ENCODE assay signal across 12 cellular contexts in the genomic region with DNA sequence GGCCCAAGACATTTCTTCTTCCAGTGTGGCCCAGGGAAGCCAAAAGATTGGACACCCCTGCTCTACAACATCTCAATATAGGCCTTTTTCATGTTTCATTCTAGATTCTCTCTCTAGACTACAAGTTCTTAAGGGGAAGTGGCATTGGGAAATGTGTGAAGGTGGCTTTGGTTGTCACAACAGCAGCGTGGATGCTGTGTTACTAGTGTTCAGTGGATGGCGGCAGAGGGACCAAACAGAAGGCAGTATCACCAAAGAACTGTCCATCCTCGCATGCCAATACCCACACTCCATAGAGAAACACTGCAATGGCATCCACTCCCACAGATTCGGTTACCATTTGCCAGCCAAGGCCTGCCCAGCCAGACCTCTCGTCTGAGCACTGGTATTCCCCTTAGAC. TPM values are rescaled to one million over a fixed set of nuclear protein-coding genes. Genes with fewer than 3 reads are reported as not detected.
DNase-seq lines count a peak whose midpoint lies in the region; ATAC-seq and TF ChIP-seq lines count a peak whose summit lies in the region.
"Had no signal": no experiment of that assay in that cellular context is flagged by ENCODE, and none has a peak within 500 bp of the region (broad histone marks: within the 10 kb centered on the region; RNA-seq: fewer than 3 reads in every experiment).

No MANE protein-coding gene starts in this region.

- intact Hi-C loops in activated CD4-positive, alpha-beta T cell treated with anti-CD3 and anti-CD28 coated beads, Interleukin-2, amount 10 ng/mL, durations not matched to agents 24 days and 14 days (cut with micrococcal nuclease), result loop anchor here (1.0 kb wide), 1 partner anchor 26 kb away; no protein-coding TSS in a partner anchor
- intact Hi-C loops in activated B cell treated with CpG ODN at 0.5 μM for 24 hours (cut with micrococcal nuclease), result loop anchor here (1.0 to 2.0 kb wide), 3 partner anchors 33 to 119 kb away; a partner anchor contains a TSS
- intact Hi-C loops in aorta (cut with DNase I), result no loop called here
- intact Hi-C loops in thyroid gland (cut with DNase I), result loop anchor here (10.0 kb wide), 1 partner anchor 59 kb away; a partner anchor contains a TSS

- H3K27ac Mint-ChIP-seq in activated CD4-positive, alpha-beta T cell treated with anti-CD3 and anti-CD28 coated beads, Interleukin-2, amount 10 ng/mL, durations not matched to agents 24 days and 14 days, result peak overlapping the region; percentile 91
- peak overlapping the region; percentile 94 for H3K27ac Mint-ChIP-seq in activated B cell treated with CpG ODN at 0.5 μM for 24 hours

- H3K36me3 Mint-ChIP-seq in activated CD4-positive, alpha-beta T cell treated with anti-CD3 and anti-CD28 coated beads, Interleukin-2, amount 10 ng/mL, durations not matched to agents 24 days and 14 days (ENCODE audit: low read depth), result peaks cover 12% of the 10 kb centered on the region
- no peaks in the 10 kb centered on the region for H3K36me3 Mint-ChIP-seq in activated B cell treated with CpG ODN at 0.5 μM for 24 hours (ENCODE audit: low read depth)

- peaks cover 2% of the 10 kb centered on the region for H3K27me3 Mint-ChIP-seq in activated CD4-positive, alpha-beta T cell treated with anti-CD3 and anti-CD28 coated beads, Interleukin-2, amount 10 ng/mL, durations not matched to agents 24 days and 14 days
- no peaks in the 10 kb centered on the region for H3K27me3 Mint-ChIP-seq in activated B cell treated with CpG ODN at 0.5 μM for 24 hours

- peak; percentile 73 for DNase-seq in activated CD4-positive, alpha-beta T cell treated with anti-CD3 and anti-CD28 coated beads, Interleukin-2, amount 10 ng/mL, durations not matched to agents 24 days and 14 days
- DNase-seq in activated CD4-positive, alpha-beta T cell treated with anti-CD3 and anti-CD28 coated beads for 4 hours, result no peak
- peak; percentile 71 for DNase-seq in Karpas-422
- no peak for DNase-seq in activated B cell treated with CpG ODN at 0.5 μM for 24 hours
- no peak for DNase-seq in dedifferentiated amniotic fluid mesenchymal stem cell (ENCODE audit: extremely low spot score)
- DNase-seq in aorta, result no peak
- DNase-seq in thyroid gland, result no peak
- DNase-seq: GM23248, head of caudate nucleus, NCI-H146 had no signal

- H3K27ac ChIP-seq in Karpas-422 (ENCODE audit: low read length), result no peak overlapping the region
- peak overlapping the region; percentile 94 for H3K27ac ChIP-seq in neutrophil
- H3K27ac ChIP-seq in aorta (ENCODE audit: low read depth in 1 of 2, low read length in 2 of 2), result no peak overlapping the region
- no peak overlapping the region for H3K27ac ChIP-seq in thyroid gland
- H3K27ac ChIP-seq: GM23248 had no signal

- H3K4me3 ChIP-seq in Karpas-422 (ENCODE audit: low read length) (no peak overlapping the region), neutrophil (ENCODE audit: low read depth in 1 of 2, low read length in 1 of 2) (peak overlapping the region; percentile 22 to 49), aorta (ENCODE audit: low read length in 2 of 2) (no peak overlapping the region), thyroid gland (replicated peaks in 1 of 3) (no peak overlapping the region)
- H3K4me3 ChIP-seq: GM23248, skin epidermis had no signal

- no peaks in the 10 kb centered on the region for H3K9me2 ChIP-seq in Karpas-422 (replicated peaks; ENCODE audit: insufficient read depth, low read length)

- no peaks in the 10 kb centered on the region for H3K79me2 ChIP-seq in Karpas-422 (ENCODE audit: low read length)

- H3K36me3 ChIP-seq in Karpas-422 (ENCODE audit: insufficient read depth, low read length) (no peaks in the 10 kb centered on the region), neutrophil (no peaks in the 10 kb centered on the region), aorta (ENCODE audit: control insufficient read depth in 1 of 2, insufficient read depth in 2 of 2, low read length in 1 of 2) (no peaks in the 10 kb centered on the region), thyroid gland (no peaks in the 10 kb centered on the region)

- peak overlapping the region; percentile 70 for H3K4me3 Mint-ChIP-seq in activated CD4-positive, alpha-beta T cell treated with anti-CD3 and anti-CD28 coated beads, Interleukin-2, amount 10 ng/mL, durations not matched to agents 24 days and 14 days
- peak overlapping the region; percentile 73 for H3K4me3 Mint-ChIP-seq in activated B cell treated with CpG ODN at 0.5 μM for 24 hours

- POLR2A ChIA-PET in activated B cell treated with CpG ODN at 0.5 μM for 24 hours (lab: Charles Lee), result interaction anchor here (0.6 to 2.8 kb wide), 9 partner anchors 24 to 163 kb away, joined by 3 to 27 read pairs (median 4); a partner anchor contains a TSS

- no peak for TF ChIP-seq POLR2A in thyroid gland (IDR thresholded peaks at IDR 0.05)

- H3K9me3 ChIP-seq in Karpas-422 (ENCODE audit: low read length) (no peaks in the 10 kb centered on the region), neutrophil (no peaks in the 10 kb centered on the region), aorta (ENCODE audit: control insufficient read depth, low read length) (no peaks in the 10 kb centered on the region), thyroid gland (no peaks in the 10 kb centered on the region)

- ATAC-seq in activated B cell treated with CpG ODN at 0.5 μM for 24 hours (ENCODE audit: low read depth) (peak; percentile 16), aorta (ENCODE audit: low FRiP score) (no peak)

- H3K4me1 ChIP-seq in Karpas-422 (ENCODE audit: low read length) (peaks cover 30% of the 10 kb centered on the region), neutrophil (ENCODE audit: control insufficient read depth in 1 of 2, insufficient read depth in 1 of 2, low read depth in 1 of 2, low read length in 1 of 2) (peaks cover 46 to 55% of the 10 kb centered on the region in 2 experiments), aorta (ENCODE audit: control insufficient read depth in 1 of 2, insufficient read depth in 2 of 2, low read length in 2 of 2) (no peaks in the 10 kb centered on the region), thyroid gland (peaks cover 0 to 7% of the 10 kb centered on the region in 2 donors)

- H4K20me1 ChIP-seq in Karpas-422 (ENCODE audit: insufficient read depth, low read depth, low read length), result no peaks in the 10 kb centered on the region

- H3K9me3 Mint-ChIP-seq in activated CD4-positive, alpha-beta T cell treated with anti-CD3 and anti-CD28 coated beads, Interleukin-2, amount 10 ng/mL, durations not matched to agents 24 days and 14 days, result peaks cover 18% of the 10 kb centered on the region
- H3K9me3 Mint-ChIP-seq in activated B cell treated with CpG ODN at 0.5 μM for 24 hours, result peaks cover 4% of the 10 kb centered on the region

- peak overlapping the region; percentile 79; the same call in 1 of the 2 replicates for H2AFZ ChIP-seq in Karpas-422 (ENCODE audit: low read length)
- H2AFZ ChIP-seq: GM23248 had no signal

- H3K9ac ChIP-seq in Karpas-422 (ENCODE audit: low read length), result 0 out of 2 replicates have a peak overlapping the region, but pooled peaks have one; percentile 26
- H3K9ac ChIP-seq: GM23248 had no signal

- H3K4me2 ChIP-seq in Karpas-422 (ENCODE audit: low read depth, low read length, poor library complexity, severe bottlenecking), result peak overlapping the region; percentile 54

- TF ChIP-seq CTCF in activated B cell treated with CpG ODN at 0.5 μM for 24 hours (IDR thresholded peaks at IDR 0.05) (no peak), neutrophil (IDR thresholded peaks at IDR 0.05) (peak; percentile 71), thyroid gland (IDR thresholded peaks at IDR 0.05) (no peak)

- H3K4me1 Mint-ChIP-seq in activated CD4-positive, alpha-beta T cell treated with anti-CD3 and anti-CD28 coated beads, Interleukin-2, amount 10 ng/mL, durations not matched to agents 24 days and 14 days, result peaks cover 26% of the 10 kb centered on the region
- H3K4me1 Mint-ChIP-seq in activated B cell treated with CpG ODN at 0.5 μM for 24 hours, result peaks cover 53% of the 10 kb centered on the region

- CTCF ChIA-PET in activated B cell treated with CpG ODN at 0.5 μM for 24 hours (lab: Charles Lee), result interaction anchor here (1.2 to 3.8 kb wide), 2 partner anchors 156 to 239 kb away, joined by 6 to 16 read pairs; no protein-coding TSS in a partner anchor

- H3K27me3 ChIP-seq in Karpas-422 (ENCODE audit: low read length) (no peaks in the 10 kb centered on the region), neutrophil (no peaks in the 10 kb centered on the region), aorta (ENCODE audit: control insufficient read depth in 1 of 2, insufficient read depth in 2 of 2, low read length in 1 of 2) (no peaks in the 10 kb centered on the region), thyroid gland (no peaks in the 10 kb centered on the region)

- WGBS in aorta, 2 donors, result 87 to 93% methylated on average over 5 of the region's 5 CpGs
- 85 to 90% methylated on average over 5 of the region's 5 CpGs for WGBS in thyroid gland, 2 donors

RNA-seq across cellular contexts. Expression of a gene that starts 24.3 kb away (rescaled TPM):
- total RNA-seq in activated CD4-positive, alpha-beta T cell treated with anti-CD3 and anti-CD28 coated beads, Interleukin-2, amount 10 ng/mL, durations not matched to agents 24 days and 14 days, result 35.2 and 36.7 TPM in 2 replicates
- total RNA-seq in Karpas-422 (2014; rRNA removed; shearing (Covaris generic); ENCODE audit: low replicate concordance), result 10.2 and 25.3 TPM in 2 replicates
- 24.9 and 29.2 TPM in 2 replicates for total RNA-seq in activated B cell treated with CpG ODN at 0.5 μM for 24 hours
- total RNA-seq in aorta, result 10 to 100 TPM; 33.0 to 45.1 TPM
- 10 to 100 TPM; 16.8 to 23.1 TPM for polyA plus RNA-seq in aorta
- 10 to 100 TPM in 1 of 4 donors, 1 to 10 TPM in 3; 6.6 to 11.0 (median 7.8) TPM for total RNA-seq in thyroid gland

Comparison
In these comparisons a context has a peak if more than half of its experiments do, and no peak if none do; other contexts are left out.
1. DNase-seq: peak in activated CD4-positive, alpha-beta T cell treated with anti-CD3 and anti-CD28 coated beads, Interleukin-2, amount 10 ng/mL, durations not matched to agents 24 days and 14 days (single experiment) and Karpas-422 (single experiment); none in activated CD4-positive, alpha-beta T cell treated with anti-CD3 and anti-CD28 coated beads for 4 hours (0 of 2), activated B cell treated with CpG ODN at 0.5 μM for 24 hours (single experiment), dedifferentiated amniotic fluid mesenchymal stem cell (single experiment), aorta (0 of 2) and thyroid gland (0 of 2).
2. H3K4me3 ChIP-seq: peak in neutrophil (2 of 2); none in Karpas-422 (single experiment), aorta (0 of 2) and thyroid gland (0 of 3).
3. intact Hi-C loops: an anchor here in activated CD4-positive, alpha-beta T cell treated with anti-CD3 and anti-CD28 coated beads, Interleukin-2, amount 10 ng/mL, durations not matched to agents 24 days and 14 days (1.0 kb wide), activated B cell treated with CpG ODN at 0.5 μM for 24 hours (1.0 to 2.0 kb wide) and thyroid gland (10.0 kb wide); none called in aorta.